ENCODE assay signal across 10 cellular contexts in the genomic region with DNA sequence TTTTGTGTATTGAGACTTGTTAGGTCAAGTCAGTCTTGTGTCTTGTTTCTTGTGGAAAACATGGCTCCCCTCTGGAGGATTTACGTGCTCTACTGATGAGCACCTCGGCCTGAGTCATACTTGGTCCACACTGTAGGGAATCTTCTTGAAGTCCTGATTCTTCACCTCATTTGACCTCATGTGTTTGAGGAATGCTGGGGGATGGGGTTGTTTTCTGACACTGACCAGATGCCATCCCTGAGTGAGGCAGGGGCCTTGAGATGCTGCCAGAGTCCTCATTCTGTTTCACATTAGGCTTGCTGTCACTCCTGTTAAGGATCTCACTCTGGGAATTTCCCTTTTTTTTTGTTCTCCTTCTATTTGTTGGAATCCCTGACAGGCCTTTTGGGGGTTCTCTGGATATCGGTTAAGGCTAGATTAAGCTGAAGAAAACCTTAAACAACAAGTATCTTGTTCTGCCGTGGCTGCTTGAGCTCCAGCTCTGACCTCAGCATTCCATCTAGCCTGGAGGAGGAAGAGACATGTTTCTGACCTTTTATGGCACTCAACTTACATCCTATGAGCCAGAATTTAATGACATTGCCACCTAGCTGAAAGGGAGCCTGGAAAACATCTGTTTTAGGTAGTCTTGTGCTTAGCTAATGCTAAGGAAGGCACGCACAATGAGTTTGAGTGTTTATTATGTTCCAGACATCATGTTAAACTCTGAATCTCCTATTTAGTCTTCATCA. TPM values are rescaled to one million over a fixed set of nuclear protein-coding genes. Genes with fewer than 3 reads are reported as not detected.
DNase-seq lines count a peak whose midpoint lies in the region; ATAC-seq lines count a peak whose summit lies in the region.
"Had no signal": no experiment of that assay in that cellular context is flagged by ENCODE, and none has a peak within 500 bp of the region (broad histone marks: within the 10 kb centered on the region; RNA-seq: fewer than 3 reads in every experiment).

No MANE protein-coding gene starts in this region.

- no peak overlapping the region for H3K4me3 ChIP-seq in rectal smooth muscle tissue (ENCODE audit: low read length)

- no peak overlapping the region for H3K9ac ChIP-seq in rectal smooth muscle tissue (ENCODE audit: low read length)

- peaks cover 58% of the 10 kb centered on the region for H3K36me3 ChIP-seq in rectal smooth muscle tissue (ENCODE audit: control insufficient read depth, insufficient read depth, low read length)

- peak overlapping the region; percentile 40 for H3K27ac ChIP-seq in rectal smooth muscle tissue (ENCODE audit: low read depth, low read length)
- H3K27ac ChIP-seq: VCaP had no signal

- H3K4me1 ChIP-seq in rectal smooth muscle tissue (ENCODE audit: control insufficient read depth, insufficient read depth, low read length) = no peaks in the 10 kb centered on the region

- DNase-seq in ELF-1 (ENCODE audit: low read depth, low spot score) (peak; percentile 89), SK-N-DZ (ENCODE audit: low spot score) (peak; percentile 97), fibroblast of peridontal ligament (ENCODE audit: extremely low read depth) (peak; percentile 84), pons (ENCODE audit: low spot score) (no peak), putamen (ENCODE audit: low spot score) (no peak)
- DNase-seq in activated CD4-positive, alpha-beta T cell treated with anti-CD3 and anti-CD28 coated beads for 1 hour = no peak
- DNase-seq: activated naive CD4-positive, alpha-beta T cell treated with anti-CD3 and anti-CD28 coated beads, Interleukin-2, amount 50 U/mL, for 16 hours had no signal

- H3K27me3 ChIP-seq in rectal smooth muscle tissue (ENCODE audit: control insufficient read depth, insufficient read depth, low read length) = no peaks in the 10 kb centered on the region

- no peak for ATAC-seq in GM19324 (IDR thresholded peaks at IDR 0.05; ENCODE audit: low FRiP score, unreplicated experiment)

RNA-seq across cellular contexts. Expression of a gene that starts 20.6 kb away (rescaled TPM):
- polyA plus RNA-seq in SK-N-DZ (2014; cell fraction: cytosol; rRNA removed) = 39.6 and 55.9 TPM in 2 replicates
- polyA plus RNA-seq in SK-N-DZ (2014; cell fraction: nucleus; rRNA removed) = 39.1 and 55.0 TPM in 2 replicates

RNA-seq across cellular contexts. Expression of a gene that starts 34.6 kb away (rescaled TPM):
- polyA plus RNA-seq in SK-N-DZ (2014; cell fraction: cytosol; rRNA removed) = 28.0 and 54.1 TPM in 2 replicates
- 6.8 and 10.0 TPM in 2 replicates for polyA plus RNA-seq in SK-N-DZ (2014; cell fraction: nucleus; rRNA removed)

Comparison
In these comparisons a context has a peak if more than half of its experiments do, and no peak if none do; other contexts are left out.
1. DNase-seq: peak in ELF-1 (single experiment), SK-N-DZ (single experiment) and fibroblast of peridontal ligament (single experiment); none in pons (single experiment), putamen (single experiment) and activated CD4-positive, alpha-beta T cell treated with anti-CD3 and anti-CD28 coated beads for 1 hour (single experiment).